Comparison of ENCODE assay signal across 8 cellular contexts in genomic region chr15:76059320-76060097, GRCh38. TPM values are rescaled to one million over a fixed set of nuclear protein-coding genes. Genes with fewer than 3 reads are reported as not detected.
DNase-seq lines count a peak whose midpoint lies in the region; ATAC-seq, FAIRE-seq and TF ChIP-seq lines count a peak whose summit lies in the region.

TMEM266 (plus strand) TSS chr15:76059985; CDS start chr15:76134264, 74,279 bp downstream.

- TF ChIP-seq POLR2A in GM12878 (IDR thresholded peaks at IDR 0.05; ENCODE audit: low read depth, low read length) = no peak

- H3K4me1 ChIP-seq in CD4-positive, CD25-positive, alpha-beta regulatory T cell (ENCODE audit: control insufficient read depth, insufficient read depth, low read length, poor library complexity, severe bottlenecking) = peaks cover 12% of the 10 kb centered on the region
- peaks cover 57% of the 10 kb centered on the region for H3K4me1 ChIP-seq in OCI-LY3 (ENCODE audit: low read length)
- H3K4me1 ChIP-seq in GM12878 (ENCODE audit: control insufficient read depth, insufficient read depth, low read length) = peaks cover 28% of the 10 kb centered on the region
- peaks cover 28% of the 10 kb centered on the region for H3K4me1 ChIP-seq in iPS-18a (ENCODE audit: control insufficient read depth, low read depth, low read length)

- RAD21 ChIA-PET in GM12878 (lab: Charles Lee; ENCODE audit: unreplicated experiment) = interaction anchor here (0.8 to 10.8 kb wide), 8 partner anchors 53 to 250 kb away, joined by 3 to 214 read pairs (median 4); partner anchors contain the start of gene UBE2Q2

- CTCF ChIA-PET in GM12878 (lab: Yijun Ruan, JAX) = interaction anchor here (0.9 to 10.6 kb wide), 14 partner anchors 11 to 655 kb away, joined by 3 to 347 read pairs (median 7); partner anchors contain the start of gene NRG4

- H3K9me3 ChIP-seq in CD4-positive, CD25-positive, alpha-beta regulatory T cell (ENCODE audit: control insufficient read depth in 2 of 2, low read length in 2 of 2) = no peaks in the 10 kb centered on the region
- no peaks in the 10 kb centered on the region for H3K9me3 ChIP-seq in OCI-LY3 (ENCODE audit: insufficient read depth, low read length)
- no peaks in the 10 kb centered on the region for H3K9me3 ChIP-seq in GM12878 (replicated peaks; ENCODE audit: control insufficient read depth, insufficient read depth, low read length)
- no peaks in the 10 kb centered on the region for H3K9me3 ChIP-seq in iPS-18a (ENCODE audit: control insufficient read depth, low read depth, low read length)

- H3K36me3 ChIP-seq in CD4-positive, CD25-positive, alpha-beta regulatory T cell (ENCODE audit: control insufficient read depth, insufficient read depth, low read length) = no peaks in the 10 kb centered on the region
- H3K36me3 ChIP-seq in OCI-LY3 (replicated peaks; ENCODE audit: low read depth, low read length) (no peaks in the 10 kb centered on the region), GM12878 (ENCODE audit: control insufficient read depth in 2 of 2, insufficient read depth in 2 of 2, low read length in 1 of 2) (no peaks in the 10 kb centered on the region), iPS-18a (ENCODE audit: control insufficient read depth, low read depth, low read length) (no peaks in the 10 kb centered on the region)

- in situ Hi-C loops in GM12878 (cut with MboI) = no loop called here

- no peak within 1 kb of the TSS for H3K27ac Mint-ChIP-seq in CD4-positive, CD25-positive, alpha-beta regulatory T cell

- H3K36me3 Mint-ChIP-seq in CD4-positive, CD25-positive, alpha-beta regulatory T cell = no peaks in the 10 kb centered on the region

- no peak for TF ChIP-seq RAD21 in GM12878 (IDR thresholded peaks at IDR 0.05; ENCODE audit: insufficient read depth, low read depth, low read length)

- peaks cover 79% of the 10 kb centered on the region for H3K27me3 Mint-ChIP-seq in CD4-positive, CD25-positive, alpha-beta regulatory T cell

- 2% methylated on average over 27 of the region's 106 CpGs for WGBS in GM12878 (ENCODE audit: insufficient coverage, insufficient replicate concordance, low lambda C conversion rate, missing lambda C conversion rate)

- no peak within 1 kb of the TSS for H3K27ac ChIP-seq in CD4-positive, CD25-positive, alpha-beta regulatory T cell (ENCODE audit: insufficient read depth, low read length, poor library complexity, severe bottlenecking)
- peak within 1 kb of the TSS; percentile 93; the same call in 1 of the 2 replicates for H3K27ac ChIP-seq in OCI-LY3 (ENCODE audit: low read length)
- no peak within 1 kb of the TSS for H3K27ac ChIP-seq in GM12878 (ENCODE audit: control insufficient read depth, insufficient read depth)
- H3K27ac ChIP-seq in iPS-18a (ENCODE audit: low read length) = no peak within 1 kb of the TSS

- peak within 1 kb of the TSS; percentile 32 for H3K4me3 ChIP-seq in CD4-positive, CD25-positive, alpha-beta regulatory T cell (ENCODE audit: low read depth, low read length)
- H3K4me3 ChIP-seq in OCI-LY3 (ENCODE audit: low read length) (peak within 1 kb of the TSS; percentile 88), GM12878 (peak within 1 kb of the TSS; percentile 73), iPS-18a (ENCODE audit: low read length) (peak within 1 kb of the TSS; percentile 83)

- peaks cover 0 to 2% (median 0%) of the 10 kb centered on the region in 7 donors for H3K9me3 Mint-ChIP-seq in CD4-positive, CD25-positive, alpha-beta regulatory T cell

- POLR2A ChIA-PET in GM12878 (lab: Charles Lee) = interaction anchor here (0.6 to 4.2 kb wide), 4 partner anchors 79 to 1259 kb away, joined by 3 to 23 read pairs (median 4); partner anchors contain the start of gene UBE2Q2

- TF ChIP-seq CTCF in OCI-LY3 (IDR thresholded peaks at IDR 0.05; ENCODE audit: low read depth, low read length) (no peak), GM12878 (IDR thresholded peaks at IDR 0.05 in 2 of 3, conservative IDR thresholded peaks at IDR 0.05 in 1 of 3; ENCODE audit: control insufficient read depth in 2 of 3, extremely low read depth in 1 of 3, insufficient read depth in 1 of 3, low read depth in 3 of 3, low read length in 3 of 3) (peak in 1 of 3 experiments; percentile 14; a peak in 1 of 6 replicates)

- peaks cover 0 to 24% (median 16%) of the 10 kb centered on the region in 4 donors for H3K4me1 Mint-ChIP-seq in CD4-positive, CD25-positive, alpha-beta regulatory T cell

- no peak for DNase-seq in CD4-positive, CD25-positive, alpha-beta regulatory T cell
- DNase-seq in GM12878 (ENCODE audit: low read depth, low spot score) (no peak), sciatic nerve (ENCODE audit: low spot score) (no peak)

- FAIRE-seq in GM12878 (lab: Jason Lieb, UNC) = no peak

- H3K4me3 Mint-ChIP-seq in CD4-positive, CD25-positive, alpha-beta regulatory T cell = peak within 1 kb of the TSS; percentile 74 to 86 (median 83)

- H2AFZ ChIP-seq in OCI-LY3 (ENCODE audit: low read depth, low read length) = peak within 1 kb of the TSS; percentile 52; the same call in 1 of the 2 replicates
- peak within 1 kb of the TSS; percentile 74 for H2AFZ ChIP-seq in GM12878 (ENCODE audit: control insufficient read depth, low read depth, low read length)

- H4K20me1 ChIP-seq in OCI-LY3 (ENCODE audit: insufficient read depth, low read length) = no peaks in the 10 kb centered on the region
- no peaks in the 10 kb centered on the region for H4K20me1 ChIP-seq in GM12878 (ENCODE audit: control insufficient read depth, insufficient read depth)

- ATAC-seq in CD4-positive, CD25-positive, alpha-beta regulatory T cell (ENCODE audit: low read depth in 2 of 2) = no peak
- ATAC-seq in GM21717 (IDR thresholded peaks at IDR 0.05; ENCODE audit: unreplicated experiment) (peak; percentile 21), GM12878 (peak; percentile 8), sciatic nerve (peak; percentile 51), HG03460 (IDR thresholded peaks at IDR 0.05; ENCODE audit: unreplicated experiment) (no peak), GM21737 (IDR thresholded peaks at IDR 0.05; ENCODE audit: unreplicated experiment) (no peak)

- SMC1A ChIA-PET in GM12878 (lab: Charles Lee; ENCODE audit: uncharacterized antibody, unreplicated experiment) = interaction anchor here (0.6 to 9.0 kb wide), 10 partner anchors 11 to 1762 kb away, joined by 3 to 217 read pairs (median 4); no protein-coding TSS in a partner anchor

- H3K9ac ChIP-seq in OCI-LY3 (ENCODE audit: low read length) = peak within 1 kb of the TSS; percentile 64
- H3K9ac ChIP-seq in GM12878 (ENCODE audit: control insufficient read depth, insufficient read depth, low read length) = peak within 1 kb of the TSS; percentile 28; the same call in 1 of the 2 replicates
- peak within 1 kb of the TSS; percentile 21 for H3K9ac ChIP-seq in iPS-18a (ENCODE audit: low read length)

- H3K79me2 ChIP-seq in OCI-LY3 (ENCODE audit: low read length) = peaks cover 4% of the 10 kb centered on the region; the same call in 1 of the 2 replicates
- H3K79me2 ChIP-seq in GM12878 (ENCODE audit: control insufficient read depth, insufficient read depth, low read length) = no peaks in the 10 kb centered on the region

- no peak for TF ChIP-seq EP300 in GM12878 (IDR thresholded peaks at IDR 0.05; ENCODE audit: borderline replicate concordance in 1 of 2, control insufficient read depth in 1 of 2, low read depth in 2 of 2, low read length in 2 of 2)

- BruUV-seq in GM12878 (replicated peaks; lab: Mats Ljungman, UMichigan) = no TSS peak

- H3K27me3 ChIP-seq in CD4-positive, CD25-positive, alpha-beta regulatory T cell (ENCODE audit: control insufficient read depth, insufficient read depth, low read length) = peaks cover 63% of the 10 kb centered on the region
- H3K27me3 ChIP-seq in OCI-LY3 (ENCODE audit: low read depth, low read length) (peaks cover 35% of the 10 kb centered on the region), GM12878 (replicated peaks in 1 of 2; ENCODE audit: control insufficient read depth in 2 of 2, insufficient read depth in 2 of 2, low read length in 1 of 2) (no peaks in the 10 kb centered on the region), iPS-18a (ENCODE audit: control insufficient read depth, insufficient read depth, low read length) (peaks cover 27% of the 10 kb centered on the region)

- intact Hi-C loops in GM12878 (cut with micrococcal nuclease; ENCODE audit: unreplicated experiment) (no loop called here), sciatic nerve (cut with DNase I) (loop anchor here (10.0 kb wide), 1 partner anchor 85 kb away; no protein-coding TSS in a partner anchor)

- peak within 1 kb of the TSS; percentile 87 for H3K4me2 ChIP-seq in OCI-LY3 (ENCODE audit: low read length)
- peak within 1 kb of the TSS; percentile 97 for H3K4me2 ChIP-seq in GM12878 (ENCODE audit: control insufficient read depth, insufficient read depth)

TF ChIP-seq in GM12878, 131 proteins besides CTCF, POLR2A, EP300 and RAD21 (continues in another document):
- peak; percentile 65; the same call in 1 of the 2 replicates for TF ChIP-seq LARP7 (IDR thresholded peaks at IDR 0.05)

RNA-seq across cellular contexts. Expression of gene TMEM266, which starts in this region (rescaled TPM):
- 0.25 TPM for total RNA-seq in CD4-positive, CD25-positive, alpha-beta regulatory T cell
- under 1 TPM; 0.08 to 0.22 (median 0.16) TPM for polyA plus RNA-seq in CD4-positive, CD25-positive, alpha-beta regulatory T cell
- total RNA-seq in GM12878 (2013; cell fraction: nucleolus; rRNA removed) = 2.8 TPM in 2 replicates
- 0.45 and 0.87 TPM in 2 replicates for total RNA-seq in GM12878 (2014; rRNA removed)
- 0.36 and 0.41 TPM in 2 replicates for total RNA-seq in GM12878 (2014; rRNA removed; fragmentation: Illumina TruSeq; extraction: Trizol)
- total RNA-seq in GM12878 (2021) = 0.44 and 0.66 TPM in 2 replicates
- polyA plus RNA-seq in GM12878 (2011; ENCODE audit: low read depth) = 0.10 TPM
- polyA plus RNA-seq in GM12878 (2011; rRNA removed) = 0.53 and 0.62 TPM in 2 replicates
- 0.76 and 0.92 TPM in 2 replicates for polyA plus RNA-seq in GM12878 (2011; cell fraction: cytosol; rRNA removed)
- 1.0 and 1.4 TPM in 2 replicates for polyA plus RNA-seq in GM12878 (2011; cell fraction: nucleus; rRNA removed)
- polyA plus RNA-seq in GM12878 (2012) = 0.62 and 0.83 TPM in 2 replicates
- 0.22 TPM in 1 of 2 replicates, not detected in the other for polyA plus RNA-seq in GM12878 (2014; fragmentation: Illumina TruSeq; extraction: Trizol)
- polyA plus RNA-seq in GM12878 (2014; fragmentation: Nextera tagmentation; extraction: Ambion mirVana) = under 1 TPM; 0.11 to 0.21 TPM
- 0.70 TPM in 2 replicates for polyA plus RNA-seq in GM12878 (2014; rRNA removed)
- under 1 TPM; 0.15 to 0.43 TPM for polyA plus RNA-seq in GM12878 (2016; fragmentation: Nextera tagmentation; extraction: Ambion mirVana)
- 0.51 and 1.2 TPM in 2 replicates for polyA minus RNA-seq in GM12878 (2011; rRNA and poly(A)+ RNA removed)
- not detected in 2 replicates for polyA minus RNA-seq in GM12878 (2011; cell fraction: cytosol; rRNA and poly(A)+ RNA removed)
- polyA minus RNA-seq in GM12878 (2011; cell fraction: nucleus; rRNA and poly(A)+ RNA removed) = 0.48 and 0.86 TPM in 2 replicates
- 0.22 TPM for total RNA-seq in sciatic nerve

Comparison
In these comparisons a context has a peak if more than half of its experiments do, and no peak if none do; other contexts are left out.
1. Peak in ATAC-seq in sciatic nerve; RNA of the gene not detected or under 1 TPM.
2. ATAC-seq: peak in GM21717 (single experiment) and GM12878 (single experiment); none in CD4-positive, CD25-positive, alpha-beta regulatory T cell (0 of 2), HG03460 (single experiment) and GM21737 (single experiment).
3. H3K4me3 ChIP-seq: peak in every context shown above with its lines; median percentile 88 in OCI-LY3; 83 in iPS-18a; 73 in GM12878; 32 in CD4-positive, CD25-positive, alpha-beta regulatory T cell.
4. Peak in every context shown above with its lines, with median percentiles within 50 percentile points of each other: H3K9ac ChIP-seq.